In genomic region chr1:178724734-178725602, GRCh38 we compare ENCODE assay signal across 8 cellular contexts. TPM values are rescaled to one million over a fixed set of nuclear protein-coding genes. Genes with fewer than 3 reads are reported as not detected.
DNase-seq lines count a peak whose midpoint lies in the region; ATAC-seq, FAIRE-seq and TF ChIP-seq lines count a peak whose summit lies in the region.

A gene with protein sequence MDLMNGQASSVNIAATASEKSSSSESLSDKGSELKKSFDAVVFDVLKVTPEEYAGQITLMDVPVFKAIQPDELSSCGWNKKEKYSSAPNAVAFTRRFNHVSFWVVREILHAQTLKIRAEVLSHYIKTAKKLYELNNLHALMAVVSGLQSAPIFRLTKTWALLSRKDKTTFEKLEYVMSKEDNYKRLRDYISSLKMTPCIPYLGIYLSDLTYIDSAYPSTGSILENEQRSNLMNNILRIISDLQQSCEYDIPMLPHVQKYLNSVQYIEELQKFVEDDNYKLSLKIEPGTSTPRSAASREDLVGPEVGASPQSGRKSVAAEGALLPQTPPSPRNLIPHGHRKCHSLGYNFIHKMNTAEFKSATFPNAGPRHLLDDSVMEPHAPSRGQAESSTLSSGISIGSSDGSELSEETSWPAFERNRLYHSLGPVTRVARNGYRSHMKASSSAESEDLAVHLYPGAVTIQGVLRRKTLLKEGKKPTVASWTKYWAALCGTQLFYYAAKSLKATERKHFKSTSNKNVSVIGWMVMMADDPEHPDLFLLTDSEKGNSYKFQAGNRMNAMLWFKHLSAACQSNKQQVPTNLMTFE (plus strand): TSS chr1:178725244. CDS start chr1:178776765, 51,521 bp downstream.

- H2AFZ ChIP-seq in GM23338 (peak within 1 kb of the TSS; percentile 100), SU-DHL-6 (ENCODE audit: low read depth, low read length, severe bottlenecking) (peak within 1 kb of the TSS; percentile 15)

- intact Hi-C loops in heart right ventricle (cut with DNase I), result loop anchor here in 1 of 10 donors (10.0 kb wide), 1 partner anchor 70 kb away; no protein-coding TSS in a partner anchor

- peak; percentile 9 for FAIRE-seq in urothelium cell line (lab: Jason Lieb, UNC)

- H3K4me3 Mint-ChIP-seq in GM23338 (peak within 1 kb of the TSS; percentile 89), progenitor cell of endocrine pancreas (ENCODE audit: low read depth) (peak within 1 kb of the TSS; percentile 91)

- H3K4me1 Mint-ChIP-seq in GM23338, result peaks cover 26% of the 10 kb centered on the region
- peaks cover 31% of the 10 kb centered on the region for H3K4me1 Mint-ChIP-seq in progenitor cell of endocrine pancreas (ENCODE audit: low read depth)

- DNase-seq in GM23338 (ENCODE audit: low spot score) (peak; percentile 84), LoVo (ENCODE audit: low spot score) (peak; percentile 78), amniotic epithelial cell (ENCODE audit: low read depth) (peak; percentile 58), heart right ventricle (peak; percentile 59 to 73), progenitor cell of endocrine pancreas (ENCODE audit: low spot score, unreplicated experiment) (peak; percentile 52), urothelium cell line (ENCODE audit: low spot score) (peak; percentile 88)

- H3K4me3 ChIP-seq in GM23338 (peak within 1 kb of the TSS; percentile 68), SU-DHL-6 (ENCODE audit: insufficient read depth, low read length, poor library complexity, severe bottlenecking) (peak within 1 kb of the TSS; percentile 74), heart right ventricle (peak within 1 kb of the TSS; percentile 56 to 95 (median 86))

- no peak for TF ChIP-seq CTCF in GM23338 (conservative IDR thresholded peaks at IDR 0.05; ENCODE audit: low read depth in 2 of 2)
- no peak for TF ChIP-seq CTCF in SU-DHL-6 (IDR thresholded peaks at IDR 0.05; ENCODE audit: insufficient read depth, low read length, poor library complexity, severe bottlenecking)
- TF ChIP-seq CTCF in heart right ventricle (IDR thresholded peaks at IDR 0.05), result no peak
- TF ChIP-seq CTCF in progenitor cell of endocrine pancreas (IDR thresholded peaks at IDR 0.05; ENCODE audit: unreplicated experiment), result no peak

- H3K9me2 ChIP-seq in GM23338 (ENCODE audit: insufficient read depth) (no peaks in the 10 kb centered on the region), SU-DHL-6 (replicated peaks; ENCODE audit: insufficient read depth, low read length) (no peaks in the 10 kb centered on the region)

- peaks cover 35% of the 10 kb centered on the region for H3K79me2 ChIP-seq in GM23338 (replicated peaks; ENCODE audit: insufficient read depth)
- peaks cover 45% of the 10 kb centered on the region for H3K79me2 ChIP-seq in SU-DHL-6 (ENCODE audit: insufficient read depth, low read length)

- H3K9ac ChIP-seq in ES-I3 (ENCODE audit: low read depth, low read length) (peak within 1 kb of the TSS; percentile 98), SU-DHL-6 (ENCODE audit: low read length) (peak within 1 kb of the TSS; percentile 83)

- peaks cover 5% of the 10 kb centered on the region for H3K27me3 Mint-ChIP-seq in GM23338 (ENCODE audit: insufficient read depth, low read depth, poor library complexity)
- no peaks in the 10 kb centered on the region for H3K27me3 Mint-ChIP-seq in progenitor cell of endocrine pancreas

- H4K20me1 ChIP-seq in GM23338 (replicated peaks; ENCODE audit: insufficient read depth) (no peaks in the 10 kb centered on the region), SU-DHL-6 (ENCODE audit: low read depth, low read length) (no peaks in the 10 kb centered on the region)

- peak within 1 kb of the TSS; percentile 95 for H3K27ac Mint-ChIP-seq in GM23338
- peak within 1 kb of the TSS; percentile 99 for H3K27ac Mint-ChIP-seq in progenitor cell of endocrine pancreas

- 1 to 2% methylated on average over 93 to 110 of the region's 110 CpGs for WGBS in heart right ventricle, 2 donors

- H3K27me3 ChIP-seq in GM23338 (ENCODE audit: insufficient read depth), result no peaks in the 10 kb centered on the region
- no peaks in the 10 kb centered on the region for H3K27me3 ChIP-seq in SU-DHL-6 (ENCODE audit: low read length)
- H3K27me3 ChIP-seq in heart right ventricle, result peaks cover 0 to 6% (median 0%) of the 10 kb centered on the region in 7 donors

- H3K4me1 ChIP-seq in ES-I3 (ENCODE audit: insufficient read depth, low read length) (no peaks in the 10 kb centered on the region), GM23338 (ENCODE audit: insufficient read depth) (peaks cover 9% of the 10 kb centered on the region), heart right ventricle (peaks cover 0 to 23% (median 9%) of the 10 kb centered on the region in 9 donors)

- ATAC-seq in GM23338 (peak; percentile 61), heart right ventricle (peak; percentile 90 to 95 (median 92))

- no peaks in the 10 kb centered on the region for H3K36me3 ChIP-seq in ES-I3 (ENCODE audit: insufficient read depth, low read length)
- no peaks in the 10 kb centered on the region for H3K36me3 ChIP-seq in GM23338 (ENCODE audit: insufficient read depth)
- peaks cover 12% of the 10 kb centered on the region for H3K36me3 ChIP-seq in SU-DHL-6 (ENCODE audit: low read length)
- no peaks in the 10 kb centered on the region for H3K36me3 ChIP-seq in heart right ventricle

- H3K36me3 Mint-ChIP-seq in GM23338 (ENCODE audit: low read depth) (no peaks in the 10 kb centered on the region), progenitor cell of endocrine pancreas (ENCODE audit: insufficient read depth) (peaks cover 2% of the 10 kb centered on the region)

- peak within 1 kb of the TSS; percentile 83 for H3K4me2 ChIP-seq in GM23338
- H3K4me2 ChIP-seq in SU-DHL-6 (ENCODE audit: low read depth, low read length, poor library complexity, severe bottlenecking), result peak within 1 kb of the TSS; percentile 93

- no peaks in the 10 kb centered on the region for H3F3A ChIP-seq in GM23338 (replicated peaks; ENCODE audit: low read depth)
- H3F3A ChIP-seq in SU-DHL-6 (ENCODE audit: insufficient read depth), result peaks cover 26% of the 10 kb centered on the region

- H3K9me3 ChIP-seq in ES-I3 (ENCODE audit: control insufficient read depth, insufficient read depth, low read length) (0 out of 2 replicates have a peak, but pooled peaks cover 2% of the 10 kb centered on the region), SU-DHL-6 (ENCODE audit: insufficient read depth, low read length) (no peaks in the 10 kb centered on the region), heart right ventricle (no peaks in the 10 kb centered on the region)

- H3K27ac ChIP-seq in GM23338 (ENCODE audit: low read depth) (peak within 1 kb of the TSS; percentile 76), SU-DHL-6 (ENCODE audit: low read depth, low read length) (peak within 1 kb of the TSS; percentile 80), heart right ventricle (peak within 1 kb of the TSS; percentile 14 to 90 (median 76))

- H3K9me3 Mint-ChIP-seq in GM23338 (no peaks in the 10 kb centered on the region), progenitor cell of endocrine pancreas (ENCODE audit: low read depth) (no peaks in the 10 kb centered on the region)

TF ChIP-seq in GM23338, 12 proteins besides CTCF, POLR2A, EP300 and RAD21:
- TF ChIP-seq ZNF331 (CRISPR knock-in tag; IDR thresholded peaks at IDR 0.05; ENCODE audit: low read depth) (no peak), POLR2AphosphoS5 (IDR thresholded peaks at IDR 0.05; ENCODE audit: low read depth) (peak; percentile 67)

RNA-seq across cellular contexts. Expression of the gene that starts here (rescaled TPM):
- total RNA-seq in GM23338 (2014; rRNA removed; shearing (Covaris generic)), result 28.6 and 31.2 TPM in 2 replicates
- polyA plus RNA-seq in GM23338 (2016; fragmentation: Nextera tagmentation; extraction: Ambion mirVana) (8.1 and 8.8 TPM in 2 replicates), heart right ventricle (1 to 10 TPM; 1.4 to 2.2 TPM)
- total RNA-seq in heart right ventricle (10 to 100 TPM in 3 of 10 donors, 1 to 10 TPM in 7; 5.9 to 12.8 (median 7.8) TPM), progenitor cell of endocrine pancreas (58.9 and 64.4 TPM in 2 replicates)

Comparison
In these comparisons a context has a peak if more than half of its experiments do, and no peak if none do; other contexts are left out.
1. Peak in every context shown above with its lines: DNase-seq, ATAC-seq, H3K4me3 ChIP-seq and H3K27ac ChIP-seq.